Comparison of ENCODE assay signal across 8 cellular contexts in genomic region chr12:68317047-68317667, GRCh38. TPM values are rescaled to one million over a fixed set of nuclear protein-coding genes. Genes with fewer than 3 reads are reported as not detected.
DNase-seq lines count a peak whose midpoint lies in the region; ATAC-seq and TF ChIP-seq lines count a peak whose summit lies in the region.

No MANE protein-coding gene starts in this region.

- H3K4me1 ChIP-seq in foreskin keratinocyte = no peaks in the 10 kb centered on the region

- H3K27ac Mint-ChIP-seq in activated CD4-positive, alpha-beta memory T cell treated with anti-CD3 and anti-CD28 coated beads, Interleukin-2, amount 10 ng/mL, durations not matched to agents 7 days and 5 days = no peak overlapping the region

- H3K4me1 Mint-ChIP-seq in activated CD4-positive, alpha-beta memory T cell treated with anti-CD3 and anti-CD28 coated beads, Interleukin-2, amount 10 ng/mL, durations not matched to agents 7 days and 5 days = peaks cover 5% of the 10 kb centered on the region

- H3K36me3 Mint-ChIP-seq in activated CD4-positive, alpha-beta memory T cell treated with anti-CD3 and anti-CD28 coated beads, Interleukin-2, amount 10 ng/mL, durations not matched to agents 7 days and 5 days (ENCODE audit: low read depth) = peaks cover 11% of the 10 kb centered on the region

- no peak for ATAC-seq in foreskin keratinocyte

- CTCF ChIA-PET in activated CD4-positive, alpha-beta memory T cell treated with anti-CD3 and anti-CD28 coated beads, Interleukin-2, amount 10 ng/mL, durations not matched to agents 7 days and 5 days (lab: Charles Lee) = interaction anchor here (0.6 to 5.0 kb wide), 19 partner anchors 10 to 315 kb away, joined by 3 to 90 read pairs (median 4); partner anchors contain the start of gene IL26

- H3K9me3 Mint-ChIP-seq in activated CD4-positive, alpha-beta memory T cell treated with anti-CD3 and anti-CD28 coated beads, Interleukin-2, amount 10 ng/mL, durations not matched to agents 7 days and 5 days = no peaks in the 10 kb centered on the region

- no peaks in the 10 kb centered on the region for H3K27me3 ChIP-seq in foreskin keratinocyte

- POLR2A ChIA-PET in activated CD4-positive, alpha-beta memory T cell treated with anti-CD3 and anti-CD28 coated beads, Interleukin-2, amount 10 ng/mL, durations not matched to agents 7 days and 5 days (lab: Charles Lee) = interaction anchor here (2.6 kb wide), 1 partner anchor 94 kb away, joined by 10 read pairs; no protein-coding TSS in a partner anchor

- H3K4me3 Mint-ChIP-seq in activated CD4-positive, alpha-beta memory T cell treated with anti-CD3 and anti-CD28 coated beads, Interleukin-2, amount 10 ng/mL, durations not matched to agents 7 days and 5 days = no peak overlapping the region

- TF ChIP-seq CTCF in 22Rv1 (IDR thresholded peaks at IDR 0.05) (peak; percentile 89), foreskin keratinocyte (conservative IDR thresholded peaks at IDR 0.05) (peak; percentile 79)

- DNase-seq in EL (peak; percentile 53), NCI-H2107 (lab: John Stamatoyannopoulos, UW) (peak; percentile 45), foreskin keratinocyte (no peak), smooth muscle cell of the brain vasculature (ENCODE audit: low read depth, low spot score) (peak; percentile 56), AG08396 (ENCODE audit: low spot score) (no peak), SKM-1 treated with dmso at 0.1 percent for 144 hours (lab: John Stamatoyannopoulos, UW; ENCODE audit: unreplicated experiment) (no peak)
- peak; percentile 46 for DNase-seq in activated CD4-positive, alpha-beta memory T cell treated with anti-CD3 and anti-CD28 coated beads, Interleukin-2, amount 10 ng/mL, durations not matched to agents 7 days and 5 days

- H3K27ac ChIP-seq in 22Rv1 = no peak overlapping the region
- H3K27ac ChIP-seq in foreskin keratinocyte = no peak overlapping the region

- H3K27me3 Mint-ChIP-seq in activated CD4-positive, alpha-beta memory T cell treated with anti-CD3 and anti-CD28 coated beads, Interleukin-2, amount 10 ng/mL, durations not matched to agents 7 days and 5 days = no peaks in the 10 kb centered on the region

RNA-seq across cellular contexts. Expression of gene MDM1, which starts 15.0 kb away (rescaled TPM):
- total RNA-seq in activated CD4-positive, alpha-beta memory T cell treated with anti-CD3 and anti-CD28 coated beads, Interleukin-2, amount 10 ng/mL, durations not matched to agents 7 days and 5 days = 10 to 100 TPM; 21.8 to 24.4 TPM
- 6.1 and 6.9 TPM in 2 replicates for total RNA-seq in foreskin keratinocyte
- polyA plus RNA-seq in foreskin keratinocyte = 2.1 and 2.6 TPM in 2 replicates

Comparison
In these comparisons a context has a peak if more than half of its experiments do, and no peak if none do; other contexts are left out.
1. DNase-seq: peak in EL (single experiment), NCI-H2107 (single experiment), activated CD4-positive, alpha-beta memory T cell treated with anti-CD3 and anti-CD28 coated beads, Interleukin-2, amount 10 ng/mL, durations not matched to agents 7 days and 5 days (single experiment) and smooth muscle cell of the brain vasculature (single experiment); none in foreskin keratinocyte (0 of 2), AG08396 (single experiment) and SKM-1 treated with dmso at 0.1 percent for 144 hours (single experiment).